ENCODE assay signal across 18 cellular contexts in the genomic region with DNA sequence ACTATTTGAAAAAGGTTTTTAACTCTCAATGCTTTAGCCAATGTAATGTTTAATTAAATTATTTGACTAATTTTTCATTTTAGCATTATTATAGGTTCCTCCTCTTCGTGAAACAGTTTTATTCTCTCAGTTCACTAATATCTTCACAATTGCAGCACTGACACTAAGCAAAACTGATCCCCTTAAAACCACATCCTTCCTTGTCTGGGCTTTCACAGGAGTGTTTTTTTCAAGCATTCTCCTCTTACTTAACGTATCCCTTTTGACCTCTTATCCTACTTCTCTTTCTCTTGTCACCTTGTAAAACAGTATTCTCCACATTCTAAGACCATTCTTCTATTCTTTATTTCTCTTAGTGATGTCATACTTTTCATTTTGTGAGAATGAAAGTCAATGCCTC.
"Had no signal": no experiment of that assay in that cellular context is flagged by ENCODE, and none has a peak within 500 bp of the region (broad histone marks: within the 10 kb centered on the region; RNA-seq: fewer than 3 reads in every experiment).

No MANE protein-coding gene starts in this region.

- H3K9me3 Mint-ChIP-seq: activated CD4-positive, alpha-beta T cell treated with anti-CD3 and anti-CD28 coated beads, Interleukin-2, amount 10 ng/mL, durations not matched to agents 7 days and 5 days; activated T-helper 1 cell treated with anti-CD3 and anti-CD28 coated beads, Interleukin-12 subunit alpha, Interleukin-12 subunit beta, Interleukin-2, Interleukin-4 antibody, amounts not matched to agents 30 ng/mL and 10 ng/mL and 1 ng/mL, durations not matched to agents 14 hours and 24 hours and 36 hours; dendritic cell treated with granulocyte-macrophage colony-stimulating factor and Interleukin-4, amounts not matched to agents 40 ng/mL and 50 ng/mL, for 4 days had no signal

- H3K9ac ChIP-seq: parathyroid adenoma had no signal

- ATAC-seq: natural killer cell; stimulated activated effector memory CD8-positive, alpha-beta T cell treated with anti-CD3 and anti-CD28 coated beads, Interleukin-12 subunit alpha, Interleukin-12 subunit beta, amount 100 ng/mL, for 72 hours had no signal

- H3K27me3 ChIP-seq: neutrophil had no signal

- H3K36me3 ChIP-seq: neutrophil, thoracic aorta had no signal

- H3K79me2 ChIP-seq: parathyroid adenoma had no signal

- H3K27me3 Mint-ChIP-seq: activated CD4-positive, alpha-beta T cell treated with anti-CD3 and anti-CD28 coated beads, Interleukin-2, amount 10 ng/mL, durations not matched to agents 7 days and 5 days; dendritic cell treated with granulocyte-macrophage colony-stimulating factor and Interleukin-4, amounts not matched to agents 40 ng/mL and 50 ng/mL, for 4 days had no signal

- H3K27ac ChIP-seq: neutrophil, parathyroid adenoma, thoracic aorta had no signal

- FAIRE-seq: urothelium cell line had no signal

- H3K4me3 ChIP-seq: thoracic aorta had no signal

- DNase-seq: activated CD4-positive, alpha-beta T cell treated with anti-CD3 and anti-CD28 coated beads, Interleukin-2, amount 10 ng/mL, durations not matched to agents 7 days and 5 days; activated CD4-positive, CD25-positive, alpha-beta regulatory T cell; activated naive CD4-positive, alpha-beta T cell treated with Interleukin-2 at 50 U/mL for 16 hours; anterior cingulate cortex; effector memory CD4-positive, alpha-beta T cell; foreskin fibroblast; head of caudate nucleus; immature natural killer cell; mesendoderm; natural killer cell; stimulated activated CD4-positive, alpha-beta T cell treated with anti-CD3 and anti-CD28 coated beads, Interleukin-2, amount 100 ng/mL, for 24 hours had no signal

- H3K9me3 ChIP-seq: neutrophil, thoracic aorta had no signal

- H3K4me1 ChIP-seq: parathyroid adenoma had no signal

- H2AFZ ChIP-seq: parathyroid adenoma had no signal

- H3K4me3 Mint-ChIP-seq: activated CD4-positive, alpha-beta T cell treated with anti-CD3 and anti-CD28 coated beads, Interleukin-2, amount 10 ng/mL, durations not matched to agents 7 days and 5 days; activated T-helper 1 cell treated with anti-CD3 and anti-CD28 coated beads, Interleukin-12 subunit alpha, Interleukin-12 subunit beta, Interleukin-2, Interleukin-4 antibody, amounts not matched to agents 30 ng/mL and 10 ng/mL and 1 ng/mL, durations not matched to agents 14 hours and 24 hours and 36 hours; dendritic cell treated with granulocyte-macrophage colony-stimulating factor and Interleukin-4, amounts not matched to agents 40 ng/mL and 50 ng/mL, for 4 days; immature natural killer cell; natural killer cell; stimulated activated effector memory CD8-positive, alpha-beta T cell treated with anti-CD3 and anti-CD28 coated beads, Interleukin-12 subunit alpha, Interleukin-12 subunit beta, amount 100 ng/mL, for 72 hours had no signal

- H3K27ac Mint-ChIP-seq: activated CD4-positive, alpha-beta T cell treated with anti-CD3 and anti-CD28 coated beads, Interleukin-2, amount 10 ng/mL, durations not matched to agents 7 days and 5 days; activated T-helper 1 cell treated with anti-CD3 and anti-CD28 coated beads, Interleukin-12 subunit alpha, Interleukin-12 subunit beta, Interleukin-2, Interleukin-4 antibody, amounts not matched to agents 30 ng/mL and 10 ng/mL and 1 ng/mL, durations not matched to agents 14 hours and 24 hours and 36 hours; dendritic cell treated with granulocyte-macrophage colony-stimulating factor and Interleukin-4, amounts not matched to agents 40 ng/mL and 50 ng/mL, for 4 days; immature natural killer cell; natural killer cell; stimulated activated effector memory CD8-positive, alpha-beta T cell treated with anti-CD3 and anti-CD28 coated beads, Interleukin-12 subunit alpha, Interleukin-12 subunit beta, amount 100 ng/mL, for 72 hours had no signal

- H3K36me3 Mint-ChIP-seq: immature natural killer cell; natural killer cell; stimulated activated effector memory CD8-positive, alpha-beta T cell treated with anti-CD3 and anti-CD28 coated beads, Interleukin-12 subunit alpha, Interleukin-12 subunit beta, amount 100 ng/mL, for 72 hours had no signal

- H3K4me1 Mint-ChIP-seq: activated CD4-positive, alpha-beta T cell treated with anti-CD3 and anti-CD28 coated beads, Interleukin-2, amount 10 ng/mL, durations not matched to agents 7 days and 5 days; immature natural killer cell; natural killer cell; stimulated activated effector memory CD8-positive, alpha-beta T cell treated with anti-CD3 and anti-CD28 coated beads, Interleukin-12 subunit alpha, Interleukin-12 subunit beta, amount 100 ng/mL, for 72 hours had no signal
